ENCODE assay signal across 13 cellular contexts in genomic region chr13:50410921-50411712, GRCh38.
DNase-seq lines count a peak whose midpoint lies in the region; ATAC-seq, FAIRE-seq and TF ChIP-seq lines count a peak whose summit lies in the region.
"Had no signal": no experiment of that assay in that cellular context is flagged by ENCODE, and none has a peak within 500 bp of the region (broad histone marks: within the 10 kb centered on the region; RNA-seq: fewer than 3 reads in every experiment).

No MANE protein-coding gene starts in this region.

- H3K27me3 Mint-ChIP-seq in naive thymus-derived CD4-positive, alpha-beta T cell: peaks cover 0 to 31% (median 7%) of the 10 kb centered on the region in 5 donors
- H3K27me3 Mint-ChIP-seq in CD14-positive monocyte (ENCODE audit: low read depth in 3 of 3): peaks cover 2 to 5% (median 3%) of the 10 kb centered on the region in 3 donors

- peak overlapping the region in 3 of 5 donors; percentile 15 to 80 (median 59) for H3K27ac ChIP-seq in adrenal gland
- H3K27ac ChIP-seq in naive thymus-derived CD4-positive, alpha-beta T cell (ENCODE audit: low read depth, low read length): no peak overlapping the region
- H3K27ac ChIP-seq: parathyroid adenoma, suprapubic skin had no signal

- H3K9me3 Mint-ChIP-seq in naive thymus-derived CD4-positive, alpha-beta T cell: peaks cover 0 to 14% (median 5%) of the 10 kb centered on the region in 11 donors
- H3K9me3 Mint-ChIP-seq in CD14-positive monocyte: peaks cover 0 to 8% (median 4%) of the 10 kb centered on the region in 7 donors

- peaks cover 6 to 10% of the 10 kb centered on the region in 2 donors for H3K4me1 ChIP-seq in adrenal gland (replicated peaks in 1 of 2)
- no peaks in the 10 kb centered on the region for H3K4me1 ChIP-seq in naive thymus-derived CD4-positive, alpha-beta T cell (ENCODE audit: control insufficient read depth in 2 of 2, insufficient read depth in 2 of 2, low read length in 2 of 2)
- H3K4me1 ChIP-seq: parathyroid adenoma, suprapubic skin had no signal

- H3K27me3 ChIP-seq in adrenal gland: no peaks in the 10 kb centered on the region
- no peaks in the 10 kb centered on the region for H3K27me3 ChIP-seq in naive thymus-derived CD4-positive, alpha-beta T cell (ENCODE audit: control insufficient read depth in 2 of 2, insufficient read depth in 2 of 2, low read length in 2 of 2)
- H3K27me3 ChIP-seq: suprapubic skin had no signal

- no peaks in the 10 kb centered on the region for H3K9me3 ChIP-seq in adrenal gland (replicated peaks in 1 of 3)
- no peaks in the 10 kb centered on the region for H3K9me3 ChIP-seq in naive thymus-derived CD4-positive, alpha-beta T cell (ENCODE audit: control insufficient read depth in 2 of 3, low read length in 3 of 3)
- H3K9me3 ChIP-seq: suprapubic skin had no signal

- H3K36me3 ChIP-seq in adrenal gland (replicated peaks in 1 of 2): no peaks in the 10 kb centered on the region
- no peaks in the 10 kb centered on the region for H3K36me3 ChIP-seq in naive thymus-derived CD4-positive, alpha-beta T cell (ENCODE audit: control insufficient read depth in 2 of 3, insufficient read depth in 3 of 3, low read length in 3 of 3)
- H3K36me3 ChIP-seq: suprapubic skin had no signal

- no peak for FAIRE-seq in frontal cortex (lab: Jason Lieb, UNC)
- FAIRE-seq: TTC549 had no signal

- CTCF ChIA-PET in naive thymus-derived CD4-positive, alpha-beta T cell (lab: Charles Lee): no interaction called here

- WGBS in adrenal gland, 4 donors: 46 to 60% (median 51%) methylated on average over 5 of the region's 5 CpGs

- peaks cover 0 to 8% (median 5%) of the 10 kb centered on the region in 5 donors for H3K36me3 Mint-ChIP-seq in naive thymus-derived CD4-positive, alpha-beta T cell
- H3K36me3 Mint-ChIP-seq in CD14-positive monocyte: no peaks in the 10 kb centered on the region

- TF ChIP-seq POLR2A in adrenal gland (IDR thresholded peaks at IDR 0.05): no peak

- H3K4me3 Mint-ChIP-seq in naive thymus-derived CD4-positive, alpha-beta T cell: no peak overlapping the region
- H3K4me3 Mint-ChIP-seq in CD14-positive monocyte: no peak overlapping the region

- TF ChIP-seq CTCF in HFF-Myc (IDR thresholded peaks at IDR 0.05; ENCODE audit: low read depth, low read length, missing control alignments) (no peak), adrenal gland (IDR thresholded peaks at IDR 0.05) (no peak), CD14-positive monocyte (IDR thresholded peaks at IDR 0.05) (no peak)

- peaks cover 0 to 8% (median 4%) of the 10 kb centered on the region in 7 donors for H3K4me1 Mint-ChIP-seq in naive thymus-derived CD4-positive, alpha-beta T cell
- H3K4me1 Mint-ChIP-seq in CD14-positive monocyte: no peaks in the 10 kb centered on the region

- POLR2A ChIA-PET in naive thymus-derived CD4-positive, alpha-beta T cell (lab: Charles Lee): no interaction called here

- ATAC-seq in naive thymus-derived CD4-positive, alpha-beta T cell: no peak

- DNase-seq in 8988T (peak; percentile 57), HFF-Myc (ENCODE audit: extremely low read depth, low read depth) (peak; percentile 63), adrenal gland (peak; percentile 60 to 75 (median 70)), iris pigment epithelial cell (ENCODE audit: low read depth) (peak; percentile 84), frontal cortex (ENCODE audit: low spot score in 2 of 2) (no peak), NCI-H1105 (lab: John Stamatoyannopoulos, UW) (no peak), CD14-positive monocyte (ENCODE audit: low spot score) (no peak)
- DNase-seq in naive thymus-derived CD4-positive, alpha-beta T cell: no peak
- DNase-seq: DMS 273 treated with DMSO at 0.1 percent for 48 hours, NCI-H1048 had no signal

- H3K4me3 ChIP-seq in HFF-Myc (replicated peaks; ENCODE audit: low read depth, low read length) (no peak overlapping the region), adrenal gland (no peak overlapping the region)
- no peak overlapping the region for H3K4me3 ChIP-seq in naive thymus-derived CD4-positive, alpha-beta T cell (ENCODE audit: low read length)
- H3K4me3 ChIP-seq: suprapubic skin had no signal

- H3K27ac Mint-ChIP-seq in naive thymus-derived CD4-positive, alpha-beta T cell: peak overlapping the region in 1 of 9 donors; percentile 51
- no peak overlapping the region for H3K27ac Mint-ChIP-seq in CD14-positive monocyte

- intact Hi-C loops in adrenal gland (cut with DNase I): no loop called here
- intact Hi-C loops in naive thymus-derived CD4-positive, alpha-beta T cell (cut with micrococcal nuclease): no loop called here
- intact Hi-C loops in CD14-positive monocyte (cut with micrococcal nuclease): no loop called here

Comparison
In these comparisons a context has a peak if more than half of its experiments do, and no peak if none do; other contexts are left out.
1. DNase-seq: peak in 8988T (single experiment), HFF-Myc (single experiment), adrenal gland (7 of 7) and iris pigment epithelial cell (single experiment); none in frontal cortex (0 of 2), naive thymus-derived CD4-positive, alpha-beta T cell (0 of 9), NCI-H1105 (single experiment) and CD14-positive monocyte (single experiment).